In the genomic region with DNA sequence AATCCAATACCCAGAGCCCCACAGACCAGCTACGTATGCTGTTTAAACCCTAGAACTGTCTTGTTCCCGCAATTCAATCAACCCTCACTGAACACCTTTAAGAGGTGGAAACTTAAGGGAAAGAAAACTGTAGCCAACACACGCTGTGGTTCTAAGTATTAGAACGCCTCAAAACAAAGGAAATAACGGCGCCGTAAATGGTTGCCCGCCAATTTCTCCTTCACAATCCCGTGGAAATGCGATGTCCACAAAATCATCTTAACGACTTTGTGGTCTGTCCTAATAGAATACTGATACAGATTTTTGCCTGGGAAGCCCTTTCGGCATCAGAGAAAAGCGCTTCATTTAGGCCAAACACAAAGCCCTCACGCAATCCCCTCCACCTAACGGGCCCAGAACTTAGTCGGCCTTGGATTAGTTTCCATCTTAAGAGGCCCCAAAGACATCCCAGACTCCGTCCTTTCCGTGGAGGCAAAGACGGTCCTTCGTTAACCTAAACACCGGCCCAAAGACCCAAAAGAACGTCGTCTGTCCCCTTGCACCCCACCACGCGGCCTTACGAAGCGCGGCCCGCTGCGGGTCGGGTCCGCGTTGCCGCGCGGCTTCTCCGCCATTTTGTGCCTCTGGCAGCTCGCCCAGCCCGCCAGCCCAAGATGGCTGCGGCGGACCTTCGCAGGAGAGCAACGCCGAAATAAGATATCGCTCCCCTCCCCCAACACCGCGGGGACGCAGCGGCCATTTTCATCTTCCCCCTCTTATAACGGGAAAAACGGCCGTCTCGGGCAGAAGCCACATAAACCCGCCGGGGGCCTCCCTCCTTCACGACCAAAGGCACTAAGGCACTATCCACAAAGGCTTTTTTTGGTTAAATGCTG, we compare ENCODE assay signal across 8 cellular contexts. TPM values are rescaled to one million over a fixed set of nuclear protein-coding genes. Genes with fewer than 3 reads are reported as not detected.
A peak's percentile ranks its signal among the peaks of the same experiment; 100 is the strongest.
DNase-seq lines count a peak whose midpoint lies in the region; ATAC-seq and TF ChIP-seq lines count a peak whose summit lies in the region.

No MANE protein-coding gene starts in this region.

- ATAC-seq in GM18868 (IDR thresholded peaks at IDR 0.05; ENCODE audit: unreplicated experiment) (peak; percentile 41), HG03135 (IDR thresholded peaks at IDR 0.05; ENCODE audit: unreplicated experiment) (peak; percentile 43)

- H3K27ac ChIP-seq in 22Rv1 (peak overlapping the region; percentile 98), breast epithelium (peak overlapping the region; percentile 100)

- no peak for TF ChIP-seq POLR2A in breast epithelium (IDR thresholded peaks at IDR 0.05)

- DNase-seq in NCI-H2227 (lab: John Stamatoyannopoulos, UW; ENCODE audit: unreplicated experiment) (peak; percentile 95), breast epithelium (ENCODE audit: low spot score in 2 of 2) (peak; percentile 86 to 89), iPS-NIHi7 (ENCODE audit: extremely low spot score) (peak; percentile 71), smooth muscle cell of the brain vasculature (ENCODE audit: low read depth, low spot score) (peak; percentile 74)

- peak overlapping the region; percentile 100 for H3K4me3 ChIP-seq in WI38 (ENCODE audit: low read depth, low read length)
- H3K4me3 ChIP-seq in breast epithelium: peak overlapping the region; percentile 99 to 100 (median 100)

- intact Hi-C loops in breast epithelium (cut with DNase I; ENCODE audit: low total_unique reads): no loop called here

- H3K27me3 ChIP-seq in breast epithelium: no peaks in the 10 kb centered on the region

- H3K36me3 ChIP-seq in breast epithelium: no peaks in the 10 kb centered on the region

- H3K9me3 ChIP-seq in breast epithelium: no peaks in the 10 kb centered on the region

- TF ChIP-seq CTCF in 22Rv1 (IDR thresholded peaks at IDR 0.05): no peak
- TF ChIP-seq CTCF in WI38 (IDR thresholded peaks at IDR 0.05; ENCODE audit: low read depth, low read length): no peak
- no peak for TF ChIP-seq CTCF in breast epithelium (IDR thresholded peaks at IDR 0.05)

- H3K4me1 ChIP-seq in breast epithelium: peaks cover 0 to 14% of the 10 kb centered on the region in 2 donors

RNA-seq across cellular contexts. Expression of a gene that starts 0.8 kb away (rescaled TPM):
- total RNA-seq in breast epithelium: 100 to 1,000 TPM; 163 to 278 (median 179) TPM

Comparison
In these comparisons a context has a peak if more than half of its experiments do, and no peak if none do; other contexts are left out.
1. Peak in every context shown above with its lines: DNase-seq, ATAC-seq, H3K4me3 ChIP-seq and H3K27ac ChIP-seq.